ENCODE assay signal across 10 cellular contexts in the genomic region with DNA sequence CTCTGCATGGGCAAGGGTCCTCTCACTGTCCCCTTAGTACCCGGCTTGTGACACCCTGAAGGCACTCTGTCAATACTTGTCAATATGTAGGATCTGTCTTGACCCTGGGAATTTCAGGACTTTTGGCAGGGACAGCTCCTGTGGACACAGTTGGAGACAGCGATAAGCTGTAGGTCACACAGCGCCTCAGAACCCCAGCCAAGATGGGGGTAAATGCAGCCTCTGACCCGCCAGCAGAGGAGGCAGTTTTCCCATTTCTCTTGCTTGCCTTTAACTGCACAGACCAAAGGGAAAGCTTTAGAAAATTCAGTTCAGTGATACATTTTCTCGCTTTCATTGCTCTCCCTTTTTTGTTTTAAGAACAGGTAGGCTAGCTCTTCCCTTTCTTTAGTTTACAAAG. TPM values are rescaled to one million over a fixed set of nuclear protein-coding genes. Genes with fewer than 3 reads are reported as not detected.
A peak's percentile ranks its signal among the peaks of the same experiment; 100 is the strongest.
DNase-seq lines count a peak whose midpoint lies in the region; ATAC-seq, FAIRE-seq and TF ChIP-seq lines count a peak whose summit lies in the region.
"Had no signal": no experiment of that assay in that cellular context is flagged by ENCODE, and none has a peak within 500 bp of the region (broad histone marks: within the 10 kb centered on the region; RNA-seq: fewer than 3 reads in every experiment).

No MANE protein-coding gene starts in this region.

- DNase-seq in ELR (ENCODE audit: low read depth) (peak; percentile 36), HT1080 (ENCODE audit: low read depth) (peak; percentile 35), lung microvascular endothelial cell (ENCODE audit: low read depth in 2 of 2) (peak; percentile 9 to 25), GM12891 (ENCODE audit: insufficient read length, low spot score) (no peak), midbrain (lab: John Stamatoyannopoulos, UW) (no peak), SKM-1 (lab: John Stamatoyannopoulos, UW; ENCODE audit: unreplicated experiment) (no peak)
- peak; percentile 21 for DNase-seq in activated CD8-positive, alpha-beta T cell treated with anti-CD3 and anti-CD28 coated beads, Interleukin-2, amount 10 ng/mL, durations not matched to agents 7 days and 5 days
- DNase-seq: left colon, NCI-H526 had no signal

- ATAC-seq in activated CD8-positive, alpha-beta T cell treated with anti-CD3 and anti-CD28 coated beads, Interleukin-2, amount 10 ng/mL, durations not matched to agents 7 days and 5 days = no peak
- no peak for ATAC-seq in GM18505 (IDR thresholded peaks at IDR 0.05; ENCODE audit: unreplicated experiment)
- ATAC-seq: left colon had no signal

- H3K4me3 Mint-ChIP-seq in activated CD8-positive, alpha-beta T cell treated with anti-CD3 and anti-CD28 coated beads, Interleukin-2, amount 10 ng/mL, durations not matched to agents 7 days and 5 days = no peak overlapping the region

- CTCF ChIA-PET in activated CD8-positive, alpha-beta T cell treated with anti-CD3 and anti-CD28 coated beads, Interleukin-2, amount 10 ng/mL, durations not matched to agents 7 days and 5 days (lab: Charles Lee) = interaction anchor here (0.7 kb wide), 1 partner anchor 20 kb away, joined by 3 read pairs; no protein-coding TSS in a partner anchor

- H3K36me3 Mint-ChIP-seq in activated CD8-positive, alpha-beta T cell treated with anti-CD3 and anti-CD28 coated beads, Interleukin-2, amount 10 ng/mL, durations not matched to agents 7 days and 5 days (ENCODE audit: low read depth) = no peaks in the 10 kb centered on the region

- H3K27ac Mint-ChIP-seq in activated CD8-positive, alpha-beta T cell treated with anti-CD3 and anti-CD28 coated beads, Interleukin-2, amount 10 ng/mL, durations not matched to agents 7 days and 5 days = no peak overlapping the region

- H3K27me3 Mint-ChIP-seq in activated CD8-positive, alpha-beta T cell treated with anti-CD3 and anti-CD28 coated beads, Interleukin-2, amount 10 ng/mL, durations not matched to agents 7 days and 5 days (ENCODE audit: low read depth) = peaks cover 6% of the 10 kb centered on the region

- no peak for FAIRE-seq in GM12891 (lab: Jason Lieb, UNC)

- H3K9me3 Mint-ChIP-seq in activated CD8-positive, alpha-beta T cell treated with anti-CD3 and anti-CD28 coated beads, Interleukin-2, amount 10 ng/mL, durations not matched to agents 7 days and 5 days (ENCODE audit: insufficient read depth) = no peaks in the 10 kb centered on the region

- no peaks in the 10 kb centered on the region for H3K4me1 Mint-ChIP-seq in activated CD8-positive, alpha-beta T cell treated with anti-CD3 and anti-CD28 coated beads, Interleukin-2, amount 10 ng/mL, durations not matched to agents 7 days and 5 days (ENCODE audit: low read depth)

- no peak for TF ChIP-seq POLR2A in GM12891 (IDR thresholded peaks at IDR 0.05; ENCODE audit: low read depth, low read length)
- TF ChIP-seq POLR2A in GM18505 (IDR thresholded peaks at IDR 0.05; ENCODE audit: borderline replicate concordance, extremely low read depth, insufficient read depth, insufficient read length) = no peak

- POLR2A ChIA-PET in activated CD8-positive, alpha-beta T cell treated with anti-CD3 and anti-CD28 coated beads, Interleukin-2, amount 10 ng/mL, durations not matched to agents 7 days and 5 days (lab: Charles Lee) = no interaction called here

TF ChIP-seq in GM12891, 5 proteins besides CTCF, POLR2A, EP300 and RAD21:
- TF ChIP-seq PAX5 (IDR thresholded peaks at IDR 0.05; ENCODE audit: insufficient read depth, low read length, severe bottlenecking) (no peak), SPI1 (IDR thresholded peaks at IDR 0.05; ENCODE audit: low read depth, low read length) (no peak), TAF1 (IDR thresholded peaks at IDR 0.05; ENCODE audit: low read depth, low read length) (no peak), POU2F2 (IDR thresholded peaks at IDR 0.05; ENCODE audit: low read depth, low read length) (no peak), POLR2AphosphoS5 (IDR thresholded peaks at IDR 0.05; ENCODE audit: low read depth, low read length) (no peak)
TF ChIP-seq in GM12891: peak in this region for 0.

RNA-seq across cellular contexts. Expression of gene KLHL29, which starts 54.8 kb away (rescaled TPM):
- 6.0 and 6.8 TPM in 2 replicates for total RNA-seq in HT1080 (2014; rRNA removed; shearing (Covaris generic))
- polyA plus RNA-seq in HT1080 (2015; cell fraction: cytosol; rRNA removed) = 6.1 and 7.4 TPM in 2 replicates
- 11.0 and 11.3 TPM in 2 replicates for polyA plus RNA-seq in HT1080 (2015; cell fraction: nucleus; rRNA removed)
- total RNA-seq in activated CD8-positive, alpha-beta T cell treated with anti-CD3 and anti-CD28 coated beads, Interleukin-2, amount 10 ng/mL, durations not matched to agents 7 days and 5 days = 1 to 10 TPM; 4.1 to 4.4 TPM
- total RNA-seq in lung microvascular endothelial cell = 1.5 and 3.4 TPM in 2 replicates
- 2.1 TPM for polyA plus RNA-seq in GM12891 (2012; ENCODE audit: low read depth, missing spikeins)

Comparison
In these comparisons a context has a peak if more than half of its experiments do, and no peak if none do; other contexts are left out.
1. DNase-seq: peak in ELR (single experiment), HT1080 (single experiment), activated CD8-positive, alpha-beta T cell treated with anti-CD3 and anti-CD28 coated beads, Interleukin-2, amount 10 ng/mL, durations not matched to agents 7 days and 5 days (single experiment) and lung microvascular endothelial cell (2 of 2); none in GM12891 (single experiment), midbrain (single experiment) and SKM-1 (single experiment).